ENCODE assay signal across 26 cellular contexts in the genomic region with DNA sequence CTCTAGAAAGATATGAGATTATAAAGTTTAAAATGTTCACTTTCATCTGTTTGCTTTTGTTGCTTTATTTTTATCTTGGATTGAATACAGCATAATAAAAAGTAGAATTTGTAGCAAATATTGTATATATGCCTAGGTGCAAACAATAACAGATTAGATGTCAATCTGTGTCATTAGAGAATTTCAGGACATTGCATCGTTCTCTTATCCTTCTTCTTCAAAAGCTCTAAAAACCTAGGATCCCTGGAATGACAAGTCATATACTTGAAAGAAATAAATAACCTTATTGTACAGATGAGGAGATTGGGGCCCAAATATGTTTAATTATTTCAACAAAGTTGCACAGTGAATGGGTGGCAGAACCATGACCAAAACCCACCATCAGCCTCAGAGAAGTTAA.
"Had no signal": no experiment of that assay in that cellular context is flagged by ENCODE, and none has a peak within 500 bp of the region (broad histone marks: within the 10 kb centered on the region; RNA-seq: fewer than 3 reads in every experiment).

No MANE protein-coding gene starts in this region.

- H3K9me3 ChIP-seq: esophagus squamous epithelium, lower lobe of right lung, prostate gland, right atrium auricular region, stomach, thyroid gland had no signal

- H3K27ac Mint-ChIP-seq: nephron progenitor cell, type B pancreatic cell had no signal

- H3K9me3 Mint-ChIP-seq: naive thymus-derived CD8-positive, alpha-beta T cell; nephron progenitor cell; stimulated activated effector memory CD8-positive, alpha-beta T cell treated with anti-CD3 and anti-CD28 coated beads, Interleukin-12 subunit alpha, Interleukin-12 subunit beta, amount 100 ng/mL, for 72 hours; type B pancreatic cell had no signal

- DNase-seq: dermis blood vessel endothelial cell; effector memory CD4-positive, alpha-beta T cell; erythroblast; esophagus squamous epithelium; hypothalamus; left ventricle myocardium superior; lower lobe of right lung; naive thymus-derived CD8-positive, alpha-beta T cell; nephron progenitor cell; nucleus accumbens; stimulated activated CD4-positive, alpha-beta T cell treated with anti-CD3 and anti-CD28 coated beads, Interleukin-12 subunit alpha, Interleukin-12 subunit beta, amount 100 ng/mL, for 4 hours; stimulated activated CD4-positive, alpha-beta T cell treated with anti-CD3 and anti-CD28 coated beads, Interleukin-1b, Interleukin-23, amount 100 ng/mL, for 48 hours; stimulated activated CD4-positive, alpha-beta T cell treated with anti-CD3 and anti-CD28 coated beads, Interleukin-4, amount 100 ng/mL, for 1 hour; stimulated activated naive CD4-positive, alpha-beta T cell treated with Interleukin-2 at 50 U/mL for 16 hours; stomach; thyroid gland had no signal

- H3K36me3 ChIP-seq: esophagus squamous epithelium, lower lobe of right lung, prostate gland, right atrium auricular region, stomach, thyroid gland had no signal

- H3K4me1 ChIP-seq: prostate gland had no signal

- H3K4me2 ChIP-seq: smooth muscle cell had no signal

- H3K4me3 Mint-ChIP-seq: naive thymus-derived CD8-positive, alpha-beta T cell; nephron progenitor cell; stimulated activated effector memory CD8-positive, alpha-beta T cell treated with anti-CD3 and anti-CD28 coated beads, Interleukin-12 subunit alpha, Interleukin-12 subunit beta, amount 100 ng/mL, for 72 hours; type B pancreatic cell had no signal

- H3K36me3 Mint-ChIP-seq: naive thymus-derived CD8-positive, alpha-beta T cell; type B pancreatic cell had no signal

- H3K27ac ChIP-seq: coronary artery, esophagus squamous epithelium, lower lobe of right lung, prostate gland, right atrium auricular region, stomach, thyroid gland had no signal

- H3K4me3 ChIP-seq: coronary artery, esophagus squamous epithelium, lower lobe of right lung, prostate gland, right atrium auricular region, smooth muscle cell, stomach, thyroid gland had no signal

- H3K27me3 ChIP-seq: esophagus squamous epithelium, right atrium auricular region, stomach, thyroid gland had no signal

- FAIRE-seq: endothelial cell of umbilical vein, frontal cortex, keratinocyte had no signal

- ATAC-seq: left ventricle myocardium superior; lower lobe of right lung; naive thymus-derived CD8-positive, alpha-beta T cell; sciatic nerve; stimulated activated effector memory CD8-positive, alpha-beta T cell treated with anti-CD3 and anti-CD28 coated beads, Interleukin-12 subunit alpha, Interleukin-12 subunit beta, amount 100 ng/mL, for 72 hours had no signal
